Comparison of ENCODE assay signal across 27 cellular contexts in the genomic region with DNA sequence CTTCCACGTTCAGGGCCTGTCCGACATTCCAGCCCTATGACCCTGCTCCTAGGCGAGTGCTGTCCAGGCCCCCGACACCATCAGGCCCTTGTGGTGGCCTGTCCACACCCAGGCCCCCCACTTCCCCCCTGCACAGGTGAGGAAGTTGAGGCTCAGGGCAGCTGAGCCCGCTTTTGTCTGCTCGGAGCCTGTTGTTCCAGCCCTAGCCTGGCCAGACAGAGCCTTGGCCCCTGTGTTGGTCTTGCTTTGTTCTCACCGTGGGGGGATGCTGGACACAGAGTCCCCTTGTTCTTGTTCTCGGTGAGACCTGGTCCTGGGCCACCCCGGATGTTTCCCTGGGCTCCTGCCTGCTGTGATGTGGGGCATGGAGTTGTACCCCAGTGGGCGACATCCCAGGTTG. TPM values are rescaled to one million over a fixed set of nuclear protein-coding genes. Genes with fewer than 3 reads are reported as not detected.
DNase-seq lines count a peak whose midpoint lies in the region; ATAC-seq, FAIRE-seq and TF ChIP-seq lines count a peak whose summit lies in the region.
"Had no signal": no experiment of that assay in that cellular context is flagged by ENCODE, and none has a peak within 500 bp of the region (broad histone marks: within the 10 kb centered on the region; RNA-seq: fewer than 3 reads in every experiment).

No MANE protein-coding gene starts in this region.

- no peaks in the 10 kb centered on the region for H4K20me1 ChIP-seq in IMR-90 (ENCODE audit: insufficient read depth, low read length)

- BruUV-seq in IMR-90 (replicated peaks; lab: Mats Ljungman, UMichigan), result no TSS peak

- H2BK20ac ChIP-seq in IMR-90 (ENCODE audit: low read depth, low read length), result no peak overlapping the region

- WGBS in IMR-90 (ENCODE audit: extremely low coverage in 2 of 2, insufficient read length in 1 of 2), 2 experiments, result 98% methylated on average over 6 of the region's 10 CpGs; no CpG with 5 or more reads in 1 of the 2 experiments
- WGBS in stomach, 5 donors, result 70 to 85% (median 77%) methylated on average over 10 of the region's 10 CpGs

- FAIRE-seq in kidney (lab: Jason Lieb, UNC), result no peak
- FAIRE-seq: endothelial cell of umbilical vein had no signal

- peak overlapping the region; percentile 93 for H3K27ac Mint-ChIP-seq in activated CD4-positive, alpha-beta T cell treated with anti-CD3 and anti-CD28 coated beads, Interleukin-2, amount 10 ng/mL, durations not matched to agents 24 days and 14 days
- no peak overlapping the region for H3K27ac Mint-ChIP-seq in activated CD4-positive, alpha-beta T cell treated with anti-CD3 and anti-CD28 coated beads for 36 hours

- no peak overlapping the region for H4K8ac ChIP-seq in IMR-90 (ENCODE audit: low read depth in 2 of 2, low read length in 2 of 2)

- H3K4me1 ChIP-seq in IMR-90 (ENCODE audit: control insufficient read depth, insufficient read depth, low read length) (peaks cover 10% of the 10 kb centered on the region), kidney (ENCODE audit: control insufficient read depth in 1 of 2, insufficient read depth in 1 of 2, low read depth in 1 of 2, low read length in 2 of 2) (peaks cover 22 to 27% of the 10 kb centered on the region in 2 donors), stomach (peaks cover 58 to 83% (median 71%) of the 10 kb centered on the region in 4 donors)

- H3K9ac ChIP-seq in IMR-90 (ENCODE audit: low read depth, low read length) (no peak overlapping the region), kidney (ENCODE audit: low read length in 2 of 2) (no peak overlapping the region)
- H3K9ac ChIP-seq: parathyroid adenoma had no signal

- no peaks in the 10 kb centered on the region for H3K9me3 Mint-ChIP-seq in activated CD4-positive, alpha-beta T cell treated with anti-CD3 and anti-CD28 coated beads, Interleukin-2, amount 10 ng/mL, durations not matched to agents 24 days and 14 days
- H3K9me3 Mint-ChIP-seq in activated CD4-positive, alpha-beta T cell treated with anti-CD3 and anti-CD28 coated beads for 36 hours (ENCODE audit: low read depth), result no peaks in the 10 kb centered on the region
- H3K9me3 Mint-ChIP-seq: T-cell had no signal

- no peak overlapping the region for H3K56ac ChIP-seq in IMR-90 (ENCODE audit: extremely low read depth, insufficient read depth, low read length)

- dilution Hi-C loops in IMR-90 (cut with HindIII; ENCODE audit: low sequenced_read_pairs, unreplicated experiment), result no loop called here

- H4K5ac ChIP-seq in IMR-90 (ENCODE audit: low read depth, low read length), result no peak overlapping the region

- no peak for ATAC-seq in activated CD4-positive, alpha-beta T cell treated with anti-CD3 and anti-CD28 coated beads for 36 hours
- ATAC-seq in IMR-90 (ENCODE audit: low read depth), result no peak
- no peak for ATAC-seq in HG03045 (IDR thresholded peaks at IDR 0.05; ENCODE audit: unreplicated experiment)
- no peak for ATAC-seq in SK-N-SH treated with all-trans-retinoic acid at 6 μM for 48 hours
- ATAC-seq: left cardiac atrium, sciatic nerve, T-cell had no signal

- CTCF ChIA-PET in activated CD4-positive, alpha-beta T cell treated with anti-CD3 and anti-CD28 coated beads for 36 hours (lab: Charles Lee), result no interaction called here
- CTCF ChIA-PET in IMR-90 (lab: Yijun Ruan, JAX), result no interaction called here

- H2BK15ac ChIP-seq in IMR-90 (ENCODE audit: low read depth, low read length), result no peak overlapping the region

- no peak overlapping the region for H4K91ac ChIP-seq in IMR-90 (ENCODE audit: insufficient read depth, low read depth, low read length)

- H3K9me3 ChIP-seq in IMR-90 (ENCODE audit: control insufficient read depth, insufficient read depth, low read length) (no peaks in the 10 kb centered on the region), kidney (ENCODE audit: control insufficient read depth in 1 of 2, low read length in 2 of 2) (no peaks in the 10 kb centered on the region), stomach (no peaks in the 10 kb centered on the region)
- H3K9me3 ChIP-seq: suprapubic skin had no signal

- peaks cover 11% of the 10 kb centered on the region; the same call in 1 of the 2 replicates for H3K9me1 ChIP-seq in IMR-90 (ENCODE audit: insufficient read depth, low read length)

- no peak overlapping the region for H2AFZ ChIP-seq in IMR-90 (replicated peaks; ENCODE audit: low read length, poor library complexity)

- H3K23ac ChIP-seq in IMR-90 (ENCODE audit: low read depth, low read length), result no peak overlapping the region

- TF ChIP-seq EP300 in stomach (IDR thresholded peaks at IDR 0.05), result no peak

- no peak overlapping the region for H3K27ac ChIP-seq in IMR-90 (ENCODE audit: insufficient read depth, low read length)
- no peak overlapping the region for H3K27ac ChIP-seq in kidney (ENCODE audit: low read depth in 2 of 2, low read length in 2 of 2)
- peak overlapping the region; percentile 89 to 96 (median 93) for H3K27ac ChIP-seq in stomach
- H3K27ac ChIP-seq: suprapubic skin had no signal

- no peak overlapping the region for H3K14ac ChIP-seq in IMR-90 (replicated peaks; ENCODE audit: low read depth, low read length)

- no peak overlapping the region for H3K4me2 ChIP-seq in IMR-90 (ENCODE audit: low read depth, low read length)

- no peak for TF ChIP-seq RAD21 in IMR-90 (IDR thresholded peaks at IDR 0.05; ENCODE audit: low read length)

- H3K27me3 Mint-ChIP-seq in activated CD4-positive, alpha-beta T cell treated with anti-CD3 and anti-CD28 coated beads, Interleukin-2, amount 10 ng/mL, durations not matched to agents 24 days and 14 days, result no peaks in the 10 kb centered on the region
- H3K27me3 Mint-ChIP-seq in activated CD4-positive, alpha-beta T cell treated with anti-CD3 and anti-CD28 coated beads for 36 hours, result no peaks in the 10 kb centered on the region
- H3K27me3 Mint-ChIP-seq: T-cell had no signal

- no peaks in the 10 kb centered on the region for H3K27me3 ChIP-seq in IMR-90 (ENCODE audit: control insufficient read depth, insufficient read depth, low read length)
- no peaks in the 10 kb centered on the region for H3K27me3 ChIP-seq in stomach
- H3K27me3 ChIP-seq: suprapubic skin had no signal

- peak overlapping the region; percentile 45 for H2AK9ac ChIP-seq in IMR-90 (replicated peaks; ENCODE audit: low read depth, low read length, poor library complexity)

- no peak overlapping the region for H3K18ac ChIP-seq in IMR-90 (ENCODE audit: low read depth, low read length)

- H2AK5ac ChIP-seq in IMR-90 (ENCODE audit: low read depth, low read length), result no peak overlapping the region

- in situ Hi-C loops in IMR-90 (cut with MboI; ENCODE audit: low sequenced_read_pairs), result no loop called here

- H3K4me3 ChIP-seq in IMR-90 (ENCODE audit: insufficient read depth, low read depth, low read length), result no peak overlapping the region
- no peak overlapping the region for H3K4me3 ChIP-seq in kidney (ENCODE audit: low read length in 2 of 2)
- H3K4me3 ChIP-seq in stomach, result no peak overlapping the region
- H3K4me3 ChIP-seq: suprapubic skin had no signal

- no peak overlapping the region for H2BK120ac ChIP-seq in IMR-90 (ENCODE audit: low read depth, low read length)

- H3K36me3 Mint-ChIP-seq in activated CD4-positive, alpha-beta T cell treated with anti-CD3 and anti-CD28 coated beads, Interleukin-2, amount 10 ng/mL, durations not matched to agents 24 days and 14 days (ENCODE audit: low read depth), result peaks cover 53% of the 10 kb centered on the region
- peaks cover 27% of the 10 kb centered on the region for H3K36me3 Mint-ChIP-seq in activated CD4-positive, alpha-beta T cell treated with anti-CD3 and anti-CD28 coated beads for 36 hours (ENCODE audit: low read depth)

- TF ChIP-seq CTCF in IMR-90 (conservative IDR thresholded peaks at IDR 0.05; ENCODE audit: low read depth, low read length) (no peak), kidney (IDR thresholded peaks at IDR 0.05; ENCODE audit: borderline replicate concordance, extremely low read depth, insufficient read depth) (no peak), stomach (IDR thresholded peaks at IDR 0.05) (no peak)

- DNase-seq in activated CD4-positive, alpha-beta T cell treated with anti-CD3 and anti-CD28 coated beads, Interleukin-2, amount 10 ng/mL, durations not matched to agents 24 days and 14 days, result no peak
- no peak for DNase-seq in activated CD4-positive, alpha-beta T cell treated with anti-CD3 and anti-CD28 coated beads for 36 hours
- DNase-seq in IMR-90, result no peak
- peak; percentile 58 for DNase-seq in kidney
- no peak for DNase-seq in stomach
- no peak for DNase-seq in cerebellar nuclear complex (lab: John Stamatoyannopoulos, UW)
- DNase-seq: activated CD4-positive, alpha-beta T cell treated with anti-CD3 and anti-CD28 coated beads, Interleukin-2, amount 50 U/mL, for 1 hour; dermis blood vessel endothelial cell; glutamatergic neuron; Kasumi-1; left cardiac atrium; mesendoderm; NCI-H1092; NCI-H2029; NCI-H345; SHP77 treated with DMSO at 0.1 percent for 48 hours; stimulated activated CD8-positive, alpha-beta memory T cell treated with anti-CD3 and anti-CD28 coated beads, Interleukin-4, amount 100 ng/mL, for 48 hours had no signal

- peaks cover 40% of the 10 kb centered on the region for H3K4me1 Mint-ChIP-seq in activated CD4-positive, alpha-beta T cell treated with anti-CD3 and anti-CD28 coated beads, Interleukin-2, amount 10 ng/mL, durations not matched to agents 24 days and 14 days
- H3K4me1 Mint-ChIP-seq in activated CD4-positive, alpha-beta T cell treated with anti-CD3 and anti-CD28 coated beads for 36 hours, result peaks cover 39% of the 10 kb centered on the region

- H3K36me3 ChIP-seq in IMR-90 (ENCODE audit: control insufficient read depth, insufficient read depth, low read length), result peaks cover 7% of the 10 kb centered on the region; the same call in 1 of the 2 replicates
- H3K36me3 ChIP-seq in kidney (ENCODE audit: control insufficient read depth in 1 of 2, insufficient read depth in 2 of 2, low read length in 2 of 2), result peaks cover 0 to 3% of the 10 kb centered on the region in 2 donors
- H3K36me3 ChIP-seq in stomach, result peaks cover 0 to 39% (median 26%) of the 10 kb centered on the region in 4 donors

- no peak overlapping the region for H3K4me3 Mint-ChIP-seq in activated CD4-positive, alpha-beta T cell treated with anti-CD3 and anti-CD28 coated beads, Interleukin-2, amount 10 ng/mL, durations not matched to agents 24 days and 14 days
- H3K4me3 Mint-ChIP-seq in activated CD4-positive, alpha-beta T cell treated with anti-CD3 and anti-CD28 coated beads for 36 hours, result no peak overlapping the region

- TF ChIP-seq POLR2A in IMR-90 (IDR thresholded peaks at IDR 0.05; ENCODE audit: low read depth, low read length) (no peak), stomach (IDR thresholded peaks at IDR 0.05) (no peak)

- H2BK5ac ChIP-seq in IMR-90 (ENCODE audit: low read depth, low read length, poor library complexity, severe bottlenecking), result no peak overlapping the region

- no peak overlapping the region for H3K4ac ChIP-seq in IMR-90 (ENCODE audit: low read depth, low read length)

- POLR2A ChIA-PET in activated CD4-positive, alpha-beta T cell treated with anti-CD3 and anti-CD28 coated beads for 36 hours (lab: Charles Lee), result no interaction called here
- POLR2A ChIA-PET in IMR-90 (lab: Charles Lee; ENCODE audit: unreplicated experiment), result no interaction called here

- intact Hi-C loops in activated CD4-positive, alpha-beta T cell treated with anti-CD3 and anti-CD28 coated beads, Interleukin-2, amount 10 ng/mL, durations not matched to agents 24 days and 14 days (cut with micrococcal nuclease), result no loop called here
- intact Hi-C loops in activated CD4-positive, alpha-beta T cell treated with anti-CD3 and anti-CD28 coated beads for 36 hours (cut with DNase I, micrococcal nuclease), result no loop called here
- intact Hi-C loops in IMR-90 (cut with micrococcal nuclease), result no loop called here
- intact Hi-C loops in kidney (cut with DNase I), result no loop called here
- intact Hi-C loops in stomach (cut with DNase I; ENCODE audit: low total_unique reads), result no loop called here

- H3K79me1 ChIP-seq in IMR-90 (ENCODE audit: low read depth in 1 of 2, low read length in 2 of 2), result peaks cover 7 to 19% of the 10 kb centered on the region in 2 experiments; a peak in 3 of 4 replicates

RNA-seq across cellular contexts. Expression of a gene that starts 52.1 kb away (rescaled TPM):
- not detected in 2 replicates for total RNA-seq in activated CD4-positive, alpha-beta T cell treated with anti-CD3 and anti-CD28 coated beads, Interleukin-2, amount 10 ng/mL, durations not matched to agents 24 days and 14 days
- total RNA-seq in activated CD4-positive, alpha-beta T cell treated with anti-CD3 and anti-CD28 coated beads for 36 hours, result not detected
- total RNA-seq in IMR-90 (2012; rRNA removed), result not detected in 2 replicates
- polyA plus RNA-seq in IMR-90 (2012; rRNA removed), result not detected in 2 replicates
- polyA plus RNA-seq in IMR-90 (2012; cell fraction: cytosol; rRNA removed), result not detected in 2 replicates
- polyA plus RNA-seq in IMR-90 (2012; cell fraction: nucleus; rRNA removed; ENCODE audit: low replicate concordance), result 0.07 TPM in 1 of 2 replicates, not detected in the other
- 0.25 TPM for total RNA-seq in kidney
- polyA plus RNA-seq in kidney (ENCODE audit: insufficient read depth, low read depth, low replicate concordance), result 0.30 TPM
- not detected for total RNA-seq in stomach
- 1 to 10 TPM in 1 of 3 donors, not detected in 2; 9.5 TPM for polyA plus RNA-seq in stomach
- total RNA-seq: A172, cardiac septum, dermis blood vessel endothelial cell, left cardiac atrium, OCI-LY7, sciatic nerve, T-cell had no signal

Comparison
In these comparisons a context has a peak if more than half of its experiments do, and no peak if none do; other contexts are left out.
1. H3K27ac ChIP-seq: peak in stomach (5 of 5); none in IMR-90 (single experiment) and kidney (0 of 2).